Comparison of ENCODE assay signal across 9 cellular contexts in the genomic region with DNA sequence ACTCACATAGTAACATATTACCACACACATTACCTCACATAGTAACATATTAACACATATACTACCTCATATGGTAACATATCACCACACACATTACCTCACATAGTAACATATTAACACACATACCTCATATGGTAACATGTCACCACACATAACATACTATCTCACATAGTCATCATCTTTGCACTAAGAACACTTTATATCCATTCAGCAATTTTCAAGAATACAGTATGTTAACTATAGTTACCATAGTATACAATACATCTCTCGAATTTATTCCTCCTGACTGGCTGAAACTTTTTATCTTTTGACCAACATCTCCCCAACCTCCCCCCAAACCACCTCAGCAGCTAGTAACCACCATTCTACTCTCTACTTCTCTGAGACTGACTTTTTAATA. TPM values are rescaled to one million over a fixed set of nuclear protein-coding genes. Genes with fewer than 3 reads are reported as not detected.
"Had no signal": no experiment of that assay in that cellular context is flagged by ENCODE, and none has a peak within 500 bp of the region (broad histone marks: within the 10 kb centered on the region; RNA-seq: fewer than 3 reads in every experiment).

No MANE protein-coding gene starts in this region.

- H3K4me1 Mint-ChIP-seq: GM23338, H9 had no signal

- H3K9ac ChIP-seq: KMS-11 had no signal

- H3K27ac ChIP-seq: KMS-11 had no signal

- DNase-seq: H9, HCEC 1CT, IMR-90, KBM-7 had no signal

- FAIRE-seq: H1, H54 had no signal

- H3K4me2 ChIP-seq: GM23338, KMS-11 had no signal

- H2AFZ ChIP-seq: GM23338 had no signal

- H3K4me3 Mint-ChIP-seq: GM23338, H9 had no signal

- H3K4me3 ChIP-seq: GM23338 had no signal

- H3K27ac Mint-ChIP-seq: GM23338, H9 had no signal

- ATAC-seq: GM23338 had no signal

RNA-seq across cellular contexts. Expression of a gene that starts 58.4 kb away (rescaled TPM):
- total RNA-seq: HT-29 had no signal
